ENCODE assay signal across 1 cellular context in the genomic region with DNA sequence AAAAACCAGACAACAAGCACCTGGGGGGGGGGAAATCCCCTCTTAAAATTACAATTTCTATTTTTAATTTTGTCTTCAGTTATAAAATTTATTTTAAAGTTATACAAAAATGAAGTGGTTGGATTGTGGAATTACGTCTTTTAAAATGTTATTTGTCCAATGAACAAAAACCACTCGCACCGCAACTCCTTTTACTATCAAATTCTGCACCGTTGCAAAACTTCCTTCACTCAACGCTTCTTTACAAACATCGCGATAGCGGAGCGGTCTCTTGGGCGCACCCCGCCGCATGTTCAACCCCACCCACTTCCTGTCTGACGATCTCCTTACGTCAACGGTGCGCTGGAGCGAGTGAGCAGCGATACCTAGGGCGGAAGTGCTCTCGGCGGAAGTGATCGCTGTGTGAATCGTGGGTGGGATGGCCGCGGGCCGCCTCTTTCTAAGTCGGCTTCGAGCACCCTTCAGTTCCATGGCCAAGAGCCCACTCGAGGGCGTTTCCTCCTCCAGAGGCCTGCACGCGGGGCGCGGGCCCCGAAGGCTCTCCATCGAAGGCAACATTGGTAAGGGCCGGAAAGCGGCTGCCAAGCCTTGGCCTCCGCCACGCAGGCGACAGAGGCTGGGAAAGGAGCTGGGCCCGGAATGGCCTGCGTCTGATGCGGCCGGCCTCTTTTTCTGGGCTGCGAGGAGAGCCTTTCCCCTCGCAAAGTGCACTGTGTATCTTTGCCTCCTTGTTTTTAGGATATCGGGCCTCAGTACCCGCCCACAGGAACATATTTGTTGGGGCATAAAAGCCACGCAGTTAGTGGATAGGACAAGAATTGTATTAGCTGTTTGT.
TF ChIP-seq lines count a peak whose summit lies in the region.

Gene DGUOK, plus strand, starts transcription at position 388 of the 835 bp plus-strand sequence. Its CDS starts 31 bp downstream, at position 419.

TF ChIP-seq in K562, 482 proteins besides CTCF, POLR2A, EP300 and RAD21 (continued from another document and continues in another):
- TF ChIP-seq, protein P1, sequence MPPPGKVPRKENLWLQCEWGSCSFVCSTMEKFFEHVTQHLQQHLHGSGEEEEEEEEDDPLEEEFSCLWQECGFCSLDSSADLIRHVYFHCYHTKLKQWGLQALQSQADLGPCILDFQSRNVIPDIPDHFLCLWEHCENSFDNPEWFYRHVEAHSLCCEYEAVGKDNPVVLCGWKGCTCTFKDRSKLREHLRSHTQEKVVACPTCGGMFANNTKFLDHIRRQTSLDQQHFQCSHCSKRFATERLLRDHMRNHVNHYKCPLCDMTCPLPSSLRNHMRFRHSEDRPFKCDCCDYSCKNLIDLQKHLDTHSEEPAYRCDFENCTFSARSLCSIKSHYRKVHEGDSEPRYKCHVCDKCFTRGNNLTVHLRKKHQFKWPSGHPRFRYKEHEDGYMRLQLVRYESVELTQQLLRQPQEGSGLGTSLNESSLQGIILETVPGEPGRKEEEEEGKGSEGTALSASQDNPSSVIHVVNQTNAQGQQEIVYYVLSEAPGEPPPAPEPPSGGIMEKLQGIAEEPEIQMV (tag; conservative IDR thresholded peaks at IDR 0.05; ENCODE audit: low read depth), result no peak
- no peak for TF ChIP-seq TCF7 (IDR thresholded peaks at IDR 0.05; ENCODE audit: borderline replicate concordance)
- TF ChIP-seq, protein P2, sequence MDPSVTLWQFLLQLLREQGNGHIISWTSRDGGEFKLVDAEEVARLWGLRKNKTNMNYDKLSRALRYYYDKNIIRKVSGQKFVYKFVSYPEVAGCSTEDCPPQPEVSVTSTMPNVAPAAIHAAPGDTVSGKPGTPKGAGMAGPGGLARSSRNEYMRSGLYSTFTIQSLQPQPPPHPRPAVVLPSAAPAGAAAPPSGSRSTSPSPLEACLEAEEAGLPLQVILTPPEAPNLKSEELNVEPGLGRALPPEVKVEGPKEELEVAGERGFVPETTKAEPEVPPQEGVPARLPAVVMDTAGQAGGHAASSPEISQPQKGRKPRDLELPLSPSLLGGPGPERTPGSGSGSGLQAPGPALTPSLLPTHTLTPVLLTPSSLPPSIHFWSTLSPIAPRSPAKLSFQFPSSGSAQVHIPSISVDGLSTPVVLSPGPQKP (CRISPR knock-in tag; IDR thresholded peaks at IDR 0.05), result no peak
- no peak for TF ChIP-seq ZNF780A (CRISPR knock-in tag; IDR thresholded peaks at IDR 0.05)
- TF ChIP-seq, protein P3, sequence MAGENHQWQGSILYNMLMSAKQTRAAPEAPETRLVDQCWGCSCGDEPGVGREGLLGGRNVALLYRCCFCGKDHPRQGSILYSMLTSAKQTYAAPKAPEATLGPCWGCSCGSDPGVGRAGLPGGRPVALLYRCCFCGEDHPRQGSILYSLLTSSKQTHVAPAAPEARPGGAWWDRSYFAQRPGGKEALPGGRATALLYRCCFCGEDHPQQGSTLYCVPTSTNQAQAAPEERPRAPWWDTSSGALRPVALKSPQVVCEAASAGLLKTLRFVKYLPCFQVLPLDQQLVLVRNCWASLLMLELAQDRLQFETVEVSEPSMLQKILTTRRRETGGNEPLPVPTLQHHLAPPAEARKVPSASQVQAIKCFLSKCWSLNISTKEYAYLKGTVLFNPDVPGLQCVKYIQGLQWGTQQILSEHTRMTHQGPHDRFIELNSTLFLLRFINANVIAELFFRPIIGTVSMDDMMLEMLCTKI (IDR thresholded peaks at IDR 0.05; ENCODE audit: partially characterized antibody), result no peak
- no peak for TF ChIP-seq SNRNP70 (optimal IDR thresholded peaks at IDR 0.05; ENCODE audit: low read depth, low read length)
- TF ChIP-seq MTA1 (IDR thresholded peaks at IDR 0.05; ENCODE audit: borderline replicate concordance), result peak; percentile 91
- no peak; the same call in 1 of the 2 replicates for TF ChIP-seq DIDO1 (tag; IDR thresholded peaks at IDR 0.05; ENCODE audit: low read depth)
- TF ChIP-seq MECOM (CRISPR knock-in tag; IDR thresholded peaks at IDR 0.05), result no peak
- TF ChIP-seq E2F5 (CRISPR knock-in tag; IDR thresholded peaks at IDR 0.05), result no peak
- no peak for TF ChIP-seq ZNF143 (CRISPR knock-in tag; IDR thresholded peaks at IDR 0.05)
- TF ChIP-seq, protein P4, sequence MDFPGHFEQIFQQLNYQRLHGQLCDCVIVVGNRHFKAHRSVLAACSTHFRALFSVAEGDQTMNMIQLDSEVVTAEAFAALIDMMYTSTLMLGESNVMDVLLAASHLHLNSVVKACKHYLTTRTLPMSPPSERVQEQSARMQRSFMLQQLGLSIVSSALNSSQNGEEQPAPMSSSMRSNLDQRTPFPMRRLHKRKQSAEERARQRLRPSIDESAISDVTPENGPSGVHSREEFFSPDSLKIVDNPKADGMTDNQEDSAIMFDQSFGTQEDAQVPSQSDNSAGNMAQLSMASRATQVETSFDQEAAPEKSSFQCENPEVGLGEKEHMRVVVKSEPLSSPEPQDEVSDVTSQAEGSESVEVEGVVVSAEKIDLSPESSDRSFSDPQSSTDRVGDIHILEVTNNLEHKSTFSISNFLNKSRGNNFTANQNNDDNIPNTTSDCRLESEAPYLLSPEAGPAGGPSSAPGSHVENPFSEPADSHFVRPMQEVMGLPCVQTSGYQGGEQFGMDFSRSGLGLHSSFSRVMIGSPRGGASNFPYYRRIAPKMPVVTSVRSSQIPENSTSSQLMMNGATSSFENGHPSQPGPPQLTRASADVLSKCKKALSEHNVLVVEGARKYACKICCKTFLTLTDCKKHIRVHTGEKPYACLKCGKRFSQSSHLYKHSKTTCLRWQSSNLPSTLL (IDR thresholded peaks at IDR 0.05), result no peak
- TF ChIP-seq ATF1 (CRISPR knock-in tag; IDR thresholded peaks at IDR 0.05), result peak; percentile 63
- peak; percentile 97 for TF ChIP-seq ATF1 (tag; IDR thresholded peaks at IDR 0.05)
- TF ChIP-seq HMG20B (CRISPR knock-in tag; IDR thresholded peaks at IDR 0.05), result no peak
- peak; percentile 28; the same call in 1 of the 2 replicates for TF ChIP-seq ZNF644 (tag; IDR thresholded peaks at IDR 0.05; ENCODE audit: low read depth)
- TF ChIP-seq SMARCC2 (IDR thresholded peaks at IDR 0.05; ENCODE audit: low read depth), result no peak; the same call in 1 of the 2 replicates
- TF ChIP-seq KAT2B (IDR thresholded peaks at IDR 0.05; ENCODE audit: low read depth, low read length), result no peak
- TF ChIP-seq BRD9 (IDR thresholded peaks at IDR 0.05; ENCODE audit: low read depth, partially characterized antibody), result no peak
- TF ChIP-seq, protein P5, sequence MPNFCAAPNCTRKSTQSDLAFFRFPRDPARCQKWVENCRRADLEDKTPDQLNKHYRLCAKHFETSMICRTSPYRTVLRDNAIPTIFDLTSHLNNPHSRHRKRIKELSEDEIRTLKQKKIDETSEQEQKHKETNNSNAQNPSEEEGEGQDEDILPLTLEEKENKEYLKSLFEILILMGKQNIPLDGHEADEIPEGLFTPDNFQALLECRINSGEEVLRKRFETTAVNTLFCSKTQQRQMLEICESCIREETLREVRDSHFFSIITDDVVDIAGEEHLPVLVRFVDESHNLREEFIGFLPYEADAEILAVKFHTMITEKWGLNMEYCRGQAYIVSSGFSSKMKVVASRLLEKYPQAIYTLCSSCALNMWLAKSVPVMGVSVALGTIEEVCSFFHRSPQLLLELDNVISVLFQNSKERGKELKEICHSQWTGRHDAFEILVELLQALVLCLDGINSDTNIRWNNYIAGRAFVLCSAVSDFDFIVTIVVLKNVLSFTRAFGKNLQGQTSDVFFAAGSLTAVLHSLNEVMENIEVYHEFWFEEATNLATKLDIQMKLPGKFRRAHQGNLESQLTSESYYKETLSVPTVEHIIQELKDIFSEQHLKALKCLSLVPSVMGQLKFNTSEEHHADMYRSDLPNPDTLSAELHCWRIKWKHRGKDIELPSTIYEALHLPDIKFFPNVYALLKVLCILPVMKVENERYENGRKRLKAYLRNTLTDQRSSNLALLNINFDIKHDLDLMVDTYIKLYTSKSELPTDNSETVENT (CRISPR knock-in tag; IDR thresholded peaks at IDR 0.05), result peak; percentile 73
- TF ChIP-seq GATA2 (CRISPR knock-in tag; IDR thresholded peaks at IDR 0.05), result no peak
- TF ChIP-seq CTBP1 (IDR thresholded peaks at IDR 0.05; ENCODE audit: borderline replicate concordance), result peak; percentile 68; the same call in 1 of the 2 replicates
- TF ChIP-seq SIN3B (IDR thresholded peaks at IDR 0.05; ENCODE audit: low read depth), result peak; percentile 83
- TF ChIP-seq ZNF184 (CRISPR knock-in tag; IDR thresholded peaks at IDR 0.05), result no peak
- TF ChIP-seq ATF7 (IDR thresholded peaks at IDR 0.05), result peak; percentile 91
- TF ChIP-seq HIVEP1 (CRISPR knock-in tag; IDR thresholded peaks at IDR 0.05), result no peak
- TF ChIP-seq, protein P6, sequence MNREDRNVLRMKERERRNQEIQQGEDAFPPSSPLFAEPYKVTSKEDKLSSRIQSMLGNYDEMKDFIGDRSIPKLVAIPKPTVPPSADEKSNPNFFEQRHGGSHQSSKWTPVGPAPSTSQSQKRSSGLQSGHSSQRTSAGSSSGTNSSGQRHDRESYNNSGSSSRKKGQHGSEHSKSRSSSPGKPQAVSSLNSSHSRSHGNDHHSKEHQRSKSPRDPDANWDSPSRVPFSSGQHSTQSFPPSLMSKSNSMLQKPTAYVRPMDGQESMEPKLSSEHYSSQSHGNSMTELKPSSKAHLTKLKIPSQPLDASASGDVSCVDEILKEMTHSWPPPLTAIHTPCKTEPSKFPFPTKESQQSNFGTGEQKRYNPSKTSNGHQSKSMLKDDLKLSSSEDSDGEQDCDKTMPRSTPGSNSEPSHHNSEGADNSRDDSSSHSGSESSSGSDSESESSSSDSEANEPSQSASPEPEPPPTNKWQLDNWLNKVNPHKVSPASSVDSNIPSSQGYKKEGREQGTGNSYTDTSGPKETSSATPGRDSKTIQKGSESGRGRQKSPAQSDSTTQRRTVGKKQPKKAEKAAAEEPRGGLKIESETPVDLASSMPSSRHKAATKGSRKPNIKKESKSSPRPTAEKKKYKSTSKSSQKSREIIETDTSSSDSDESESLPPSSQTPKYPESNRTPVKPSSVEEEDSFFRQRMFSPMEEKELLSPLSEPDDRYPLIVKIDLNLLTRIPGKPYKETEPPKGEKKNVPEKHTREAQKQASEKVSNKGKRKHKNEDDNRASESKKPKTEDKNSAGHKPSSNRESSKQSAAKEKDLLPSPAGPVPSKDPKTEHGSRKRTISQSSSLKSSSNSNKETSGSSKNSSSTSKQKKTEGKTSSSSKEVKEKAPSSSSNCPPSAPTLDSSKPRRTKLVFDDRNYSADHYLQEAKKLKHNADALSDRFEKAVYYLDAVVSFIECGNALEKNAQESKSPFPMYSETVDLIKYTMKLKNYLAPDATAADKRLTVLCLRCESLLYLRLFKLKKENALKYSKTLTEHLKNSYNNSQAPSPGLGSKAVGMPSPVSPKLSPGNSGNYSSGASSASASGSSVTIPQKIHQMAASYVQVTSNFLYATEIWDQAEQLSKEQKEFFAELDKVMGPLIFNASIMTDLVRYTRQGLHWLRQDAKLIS (CRISPR knock-in tag; IDR thresholded peaks at IDR 0.05), result peak; percentile 83
- no peak for TF ChIP-seq ZFP1 (CRISPR knock-in tag; IDR thresholded peaks at IDR 0.05)
- TF ChIP-seq NELFE (IDR thresholded peaks at IDR 0.05; ENCODE audit: insufficient read depth, insufficient read length), result no peak
- TF ChIP-seq, protein P7, sequence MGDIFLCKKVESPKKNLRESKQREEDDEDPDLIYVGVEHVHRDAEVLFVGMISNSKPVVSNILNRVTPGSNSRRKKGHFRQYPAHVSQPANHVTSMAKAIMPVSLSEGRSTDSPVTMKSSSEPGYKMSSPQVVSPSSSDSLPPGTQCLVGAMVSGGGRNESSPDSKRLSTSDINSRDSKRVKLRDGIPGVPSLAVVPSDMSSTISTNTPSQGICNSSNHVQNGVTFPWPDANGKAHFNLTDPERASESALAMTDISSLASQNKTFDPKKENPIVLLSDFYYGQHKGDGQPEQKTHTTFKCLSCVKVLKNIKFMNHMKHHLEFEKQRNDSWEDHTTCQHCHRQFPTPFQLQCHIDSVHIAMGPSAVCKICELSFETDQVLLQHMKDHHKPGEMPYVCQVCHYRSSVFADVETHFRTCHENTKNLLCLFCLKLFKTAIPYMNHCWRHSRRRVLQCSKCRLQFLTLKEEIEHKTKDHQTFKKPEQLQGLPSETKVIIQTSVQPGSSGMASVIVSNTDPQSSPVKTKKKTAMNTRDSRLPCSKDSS (IDR thresholded peaks at IDR 0.05; ENCODE audit: low read depth, partially characterized antibody), result no peak
- TF ChIP-seq FOXJ3 (CRISPR knock-in tag; IDR thresholded peaks at IDR 0.05), result no peak
- TF ChIP-seq VEZF1 (CRISPR knock-in tag; IDR thresholded peaks at IDR 0.05), result peak; percentile 64; the same call in 1 of the 2 replicates
- TF ChIP-seq HDAC1 (IDR thresholded peaks at IDR 0.05), result peak in 1 of 2 experiments; percentile 90; a peak in 2 of 4 replicates
- no peak for TF ChIP-seq BDP1 (IDR thresholded peaks at IDR 0.05; ENCODE audit: insufficient read depth, insufficient read length)
- TF ChIP-seq ZNF75A (CRISPR knock-in tag; IDR thresholded peaks at IDR 0.05), result no peak
- no peak for TF ChIP-seq THRA (IDR thresholded peaks at IDR 0.05)
